Comparison of ENCODE assay signal across 36 cellular contexts in the genomic region with DNA sequence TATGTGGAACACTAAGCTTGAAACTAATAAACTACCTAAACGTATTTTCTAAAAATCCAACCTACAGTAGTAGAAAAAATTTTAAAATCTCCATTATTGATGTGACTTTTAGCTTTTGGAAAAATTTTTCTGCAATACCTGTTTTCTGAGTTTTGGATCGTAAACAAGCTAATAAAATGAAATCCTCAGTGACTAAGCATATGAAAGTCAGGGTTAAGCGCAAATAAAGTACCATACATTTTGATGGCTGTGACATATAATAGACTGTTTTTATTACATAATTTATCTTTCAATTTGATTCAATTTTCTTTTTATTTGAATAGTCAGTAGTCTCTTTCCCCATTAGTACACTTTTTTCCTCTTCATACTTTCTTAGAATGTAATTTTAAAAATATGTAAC.
"Had no signal": no experiment of that assay in that cellular context is flagged by ENCODE, and none has a peak within 500 bp of the region (broad histone marks: within the 10 kb centered on the region; RNA-seq: fewer than 3 reads in every experiment).

No MANE protein-coding gene starts in this region.

- H3K4me3 Mint-ChIP-seq: activated naive CD4-positive, alpha-beta T cell treated with anti-CD3 and anti-CD28 coated beads for 36 hours; activated naive CD4-positive, alpha-beta T cell treated with anti-CD3 and anti-CD28 coated beads, Interleukin-2, amount 10 ng/mL, durations not matched to agents 7 days and 5 days; activated naive CD4-positive, alpha-beta T cell treated with anti-CD3 and anti-CD28 coated beads, Interleukin-2, amount 50 U/mL, for 24 hours; activated naive CD8-positive, alpha-beta T cell; activated naive CD8-positive, alpha-beta T cell treated with anti-CD3 and anti-CD28 coated beads for 36 hours; activated naive CD8-positive, alpha-beta T cell treated with anti-CD3 and anti-CD28 coated beads, Interleukin-2, amount 10 ng/mL, durations not matched to agents 7 days and 5 days; activated naive CD8-positive, alpha-beta T cell treated with anti-CD3 and anti-CD28 coated beads, Interleukin-2, amount 50 U/mL, for 24 hours; activated T-cell treated with anti-CD3 and anti-CD28 coated beads, Interleukin-2, amount 50 U/mL, for 4 hours; activated T-cell treated with anti-CD3 and anti-CD28 coated beads, Interleukin-2, amount 50 U/mL, for 72 hours; activated T-helper 1 cell treated with anti-CD3 and anti-CD28 coated beads, Interleukin-12 subunit alpha, Interleukin-12 subunit beta, Interleukin-2, Interleukin-4 antibody, amounts not matched to agents 30 ng/mL and 10 ng/mL and 1 ng/mL, durations not matched to agents 14 hours and 24 hours and 36 hours; activated T-helper 17 cell treated with anti-CD3 and anti-CD28 coated beads, Interleukin-2, amount 50 U/mL, for 72 hours; brain; central memory CD8-positive, alpha-beta T cell had no signal

- H3K36me3 Mint-ChIP-seq: activated naive CD4-positive, alpha-beta T cell treated with anti-CD3 and anti-CD28 coated beads, Interleukin-2, amount 10 ng/mL, durations not matched to agents 7 days and 5 days; activated naive CD4-positive, alpha-beta T cell treated with anti-CD3 and anti-CD28 coated beads, Interleukin-2, amount 50 U/mL, for 24 hours; activated naive CD4-positive, alpha-beta T cell treated with anti-CD3 and anti-CD28 coated beads, Interleukin-2, amount 50 U/mL, for 72 hours; activated naive CD8-positive, alpha-beta T cell; activated naive CD8-positive, alpha-beta T cell treated with anti-CD3 and anti-CD28 coated beads for 36 hours; activated naive CD8-positive, alpha-beta T cell treated with anti-CD3 and anti-CD28 coated beads, Interleukin-2, amount 10 ng/mL, durations not matched to agents 7 days and 5 days; brain had no signal

- H3K36me3 ChIP-seq: adrenal gland, ascending aorta, brain microvascular endothelial cell, breast epithelium, cardiac muscle cell had no signal

- H3K27me3 ChIP-seq: adrenal gland, ascending aorta, body of pancreas, brain microvascular endothelial cell, breast epithelium, cardiac muscle cell had no signal

- H3K4me1 ChIP-seq: adrenal gland, ascending aorta, body of pancreas, breast epithelium had no signal

- H3K9me3 Mint-ChIP-seq: activated naive CD4-positive, alpha-beta T cell treated with anti-CD3 and anti-CD28 coated beads, Interleukin-2, amount 10 ng/mL, durations not matched to agents 7 days and 5 days; activated naive CD8-positive, alpha-beta T cell treated with anti-CD3 and anti-CD28 coated beads, Interleukin-2, amount 10 ng/mL, durations not matched to agents 7 days and 5 days; activated T-cell treated with anti-CD3 and anti-CD28 coated beads, Interleukin-2, amount 50 U/mL, for 72 hours; activated T-helper 1 cell treated with anti-CD3 and anti-CD28 coated beads, Interleukin-12 subunit alpha, Interleukin-12 subunit beta, Interleukin-2, Interleukin-4 antibody, amounts not matched to agents 30 ng/mL and 10 ng/mL and 1 ng/mL, durations not matched to agents 14 hours and 24 hours and 36 hours; activated T-helper 17 cell treated with anti-CD3 and anti-CD28 coated beads, Interleukin-2, amount 50 U/mL, for 72 hours; central memory CD8-positive, alpha-beta T cell had no signal

- H3K27ac ChIP-seq: adrenal gland, ascending aorta, body of pancreas, brain microvascular endothelial cell, breast epithelium, cardiac muscle cell had no signal

- H3K9me3 ChIP-seq: adrenal gland, body of pancreas, breast epithelium had no signal

- H3K27me3 Mint-ChIP-seq: activated naive CD4-positive, alpha-beta T cell treated with anti-CD3 and anti-CD28 coated beads, Interleukin-2, amount 10 ng/mL, durations not matched to agents 7 days and 5 days; activated naive CD4-positive, alpha-beta T cell treated with anti-CD3 and anti-CD28 coated beads, Interleukin-2, amount 50 U/mL, for 24 hours; activated naive CD8-positive, alpha-beta T cell; activated naive CD8-positive, alpha-beta T cell treated with anti-CD3 and anti-CD28 coated beads for 36 hours; activated naive CD8-positive, alpha-beta T cell treated with anti-CD3 and anti-CD28 coated beads, Interleukin-2, amount 10 ng/mL, durations not matched to agents 7 days and 5 days; activated naive CD8-positive, alpha-beta T cell treated with anti-CD3 and anti-CD28 coated beads, Interleukin-2, amount 50 U/mL, for 24 hours; activated T-helper 17 cell treated with anti-CD3 and anti-CD28 coated beads, Interleukin-2, amount 50 U/mL, for 72 hours; brain; central memory CD8-positive, alpha-beta T cell had no signal

- H3K4me1 Mint-ChIP-seq: activated naive CD4-positive, alpha-beta T cell treated with anti-CD3 and anti-CD28 coated beads, Interleukin-2, amount 10 ng/mL, durations not matched to agents 7 days and 5 days; activated naive CD4-positive, alpha-beta T cell treated with anti-CD3 and anti-CD28 coated beads, Interleukin-2, amount 50 U/mL, for 24 hours; activated naive CD8-positive, alpha-beta T cell treated with anti-CD3 and anti-CD28 coated beads for 36 hours; activated naive CD8-positive, alpha-beta T cell treated with anti-CD3 and anti-CD28 coated beads, Interleukin-2, amount 10 ng/mL, durations not matched to agents 7 days and 5 days; activated naive CD8-positive, alpha-beta T cell treated with anti-CD3 and anti-CD28 coated beads, Interleukin-2, amount 50 U/mL, for 24 hours; activated T-helper 17 cell treated with anti-CD3 and anti-CD28 coated beads, Interleukin-2, amount 50 U/mL, for 72 hours; brain; central memory CD8-positive, alpha-beta T cell had no signal

- ATAC-seq: activated naive CD4-positive, alpha-beta T cell treated with anti-CD3 and anti-CD28 coated beads, Interleukin-2, amount 50 U/mL, for 72 hours; activated naive CD8-positive, alpha-beta T cell treated with anti-CD3 and anti-CD28 coated beads, Interleukin-2, amount 50 U/mL, for 24 hours; activated T-cell treated with anti-CD3 and anti-CD28 coated beads, Interleukin-2, amount 50 U/mL, for 4 hours; activated T-cell treated with anti-CD3 and anti-CD28 coated beads, Interleukin-2, amount 50 U/mL, for 72 hours; activated T-helper 17 cell treated with anti-CD3 and anti-CD28 coated beads, Interleukin-2, amount 50 U/mL, for 72 hours; body of pancreas had no signal

- H3K27ac Mint-ChIP-seq: activated naive CD4-positive, alpha-beta T cell treated with anti-CD3 and anti-CD28 coated beads for 36 hours; activated naive CD4-positive, alpha-beta T cell treated with anti-CD3 and anti-CD28 coated beads, Interleukin-2, amount 10 ng/mL, durations not matched to agents 7 days and 5 days; activated naive CD4-positive, alpha-beta T cell treated with anti-CD3 and anti-CD28 coated beads, Interleukin-2, amount 50 U/mL, for 24 hours; activated naive CD4-positive, alpha-beta T cell treated with anti-CD3 and anti-CD28 coated beads, Interleukin-2, amount 50 U/mL, for 72 hours; activated naive CD8-positive, alpha-beta T cell; activated naive CD8-positive, alpha-beta T cell treated with anti-CD3 and anti-CD28 coated beads for 36 hours; activated naive CD8-positive, alpha-beta T cell treated with anti-CD3 and anti-CD28 coated beads, Interleukin-2, amount 10 ng/mL, durations not matched to agents 7 days and 5 days; activated naive CD8-positive, alpha-beta T cell treated with anti-CD3 and anti-CD28 coated beads, Interleukin-2, amount 50 U/mL, for 24 hours; activated T-cell treated with anti-CD3 and anti-CD28 coated beads, Interleukin-2, amount 50 U/mL, for 72 hours; activated T-helper 1 cell treated with anti-CD3 and anti-CD28 coated beads, Interleukin-12 subunit alpha, Interleukin-12 subunit beta, Interleukin-2, Interleukin-4 antibody, amounts not matched to agents 30 ng/mL and 10 ng/mL and 1 ng/mL, durations not matched to agents 14 hours and 24 hours and 36 hours; activated T-helper 17 cell treated with anti-CD3 and anti-CD28 coated beads, Interleukin-2, amount 50 U/mL, for 72 hours; activated T-helper 2 cell treated with anti-CD3 and anti-CD28 coated beads, Interferon-gamma antibody, Interleukin-2, Interleukin-4, amounts not matched to agents 10 μg/mL and 5 μg/mL and 100 μg/mL, durations not matched to agents 14 hours and 24 hours and 36 hours; brain had no signal

- DNase-seq: activated effector memory CD4-positive, alpha-beta T cell treated with anti-CD3 and anti-CD28 coated beads, Interleukin-2, amount 50 U/mL, for 16 hours; activated effector memory CD4-positive, alpha-beta T cell treated with Interleukin-2 at 50 U/mL for 16 hours; activated gamma-delta T cell; activated gamma-delta T cell treated with Interleukin-2 at 50 U/mL for 16 hours; activated naive CD4-positive, alpha-beta T cell; activated naive CD4-positive, alpha-beta T cell treated with anti-CD3 and anti-CD28 coated beads for 36 hours; activated naive CD4-positive, alpha-beta T cell treated with anti-CD3 and anti-CD28 coated beads, Interleukin-2, amount 10 ng/mL, durations not matched to agents 7 days and 5 days; activated naive CD4-positive, alpha-beta T cell treated with anti-CD3 and anti-CD28 coated beads, Interleukin-2, amount 50 U/mL, for 16 hours; activated naive CD4-positive, alpha-beta T cell treated with Interleukin-2 at 50 U/mL for 16 hours; activated naive CD8-positive, alpha-beta T cell treated with anti-CD3 and anti-CD28 coated beads for 36 hours; activated naive CD8-positive, alpha-beta T cell treated with anti-CD3 and anti-CD28 coated beads, Interleukin-2, amount 10 ng/mL, durations not matched to agents 7 days and 5 days; activated naive CD8-positive, alpha-beta T cell treated with anti-CD3 and anti-CD28 coated beads, Interleukin-2, amount 50 U/mL, for 24 hours; activated T-cell treated with anti-CD3 and anti-CD28 coated beads, Interleukin-2, amount 50 U/mL, for 4 hours; activated T-cell treated with anti-CD3 and anti-CD28 coated beads, Interleukin-2, amount 50 U/mL, for 48 hours; activated T-cell treated with anti-CD3 and anti-CD28 coated beads, Interleukin-2, amount 50 U/mL, for 72 hours; adrenal gland; amniotic stem cell; amygdala; anterior cingulate cortex; aorta; body of pancreas; brain microvascular endothelial cell; caudate nucleus; central memory CD4-positive, alpha-beta T cell; cerebellar nuclear complex had no signal

- H3K4me3 ChIP-seq: adrenal gland, ascending aorta, body of pancreas, breast epithelium, cardiac muscle cell had no signal
